16 cellular contexts compared by ENCODE assay signal in genomic region chr2:54667726-54668650, GRCh38. TPM values are rescaled to one million over a fixed set of nuclear protein-coding genes. Genes with fewer than 3 reads are reported as not detected.
DNase-seq lines count a peak whose midpoint lies in the region; ATAC-seq and TF ChIP-seq lines count a peak whose summit lies in the region.
"Had no signal": no experiment of that assay in that cellular context is flagged by ENCODE, and none has a peak within 500 bp of the region (broad histone marks: within the 10 kb centered on the region; RNA-seq: fewer than 3 reads in every experiment).

No MANE protein-coding gene starts in this region.

- H3K36me3 Mint-ChIP-seq in brain = peaks cover 93% of the 10 kb centered on the region

- peak; percentile 6 for DNase-seq in NCI-H446 treated with DMSO at 0.1 percent for 48 hours (lab: John Stamatoyannopoulos, UW)
- no peak for DNase-seq in NCI-H446 (lab: John Stamatoyannopoulos, UW)
- DNase-seq in suprapubic skin (ENCODE audit: low spot score in 2 of 2) = no peak
- no peak for DNase-seq in NCI-H1105 (lab: John Stamatoyannopoulos, UW)
- DNase-seq in G401 (ENCODE audit: low spot score) = no peak
- DNase-seq: 8988T; activated T-cell treated with anti-CD3 and anti-CD28 coated beads, Interleukin-2, amount 50 U/mL, for 4 hours; hypothalamus; KBM-7; NCI-H1694 treated with DMSO at 0.1 percent for 48 hours; NCI-H526 treated with DMSO at 0.1 percent for 48 hours; stimulated activated CD4-positive, alpha-beta T cell treated with anti-CD3 and anti-CD28 coated beads, Interleukin-4, amount 100 ng/mL, for 4 hours; stimulated activated naive CD8-positive, alpha-beta T cell treated with anti-CD3 and anti-CD28 coated beads, Interleukin-15, amount 100 ng/mL, for 72 hours had no signal

- no peak overlapping the region for H3K4me3 ChIP-seq in mucosa of rectum (ENCODE audit: low read length in 2 of 2)
- no peak overlapping the region for H3K4me3 ChIP-seq in suprapubic skin

- H3K9me3 ChIP-seq in mucosa of rectum (ENCODE audit: control insufficient read depth in 2 of 2, low read length in 2 of 2) = no peaks in the 10 kb centered on the region
- H3K9me3 ChIP-seq in suprapubic skin = no peaks in the 10 kb centered on the region

- peak overlapping the region; percentile 77 to 96 (median 92) for H3K27ac Mint-ChIP-seq in brain

- H3K9me3 Mint-ChIP-seq in brain = peaks cover 0 to under 1% (median 0%) of the 10 kb centered on the region in 5 experiments
- H3K9me3 Mint-ChIP-seq: activated T-cell treated with anti-CD3 and anti-CD28 coated beads, Interleukin-2, amount 50 U/mL, for 4 hours; stimulated activated naive CD8-positive, alpha-beta T cell treated with anti-CD3 and anti-CD28 coated beads, Interleukin-15, amount 100 ng/mL, for 72 hours had no signal

- no peak for ATAC-seq in HG03378 (IDR thresholded peaks at IDR 0.05; ENCODE audit: unreplicated experiment)
- ATAC-seq: activated T-cell treated with anti-CD3 and anti-CD28 coated beads, Interleukin-2, amount 50 U/mL, for 4 hours; stimulated activated naive CD8-positive, alpha-beta T cell treated with anti-CD3 and anti-CD28 coated beads, Interleukin-15, amount 100 ng/mL, for 72 hours had no signal

- in situ Hi-C loops in G401 (cut with HindIII; ENCODE audit: low sequenced_read_pairs) = no loop called here

- TF ChIP-seq EP300 in suprapubic skin (IDR thresholded peaks at IDR 0.05) = no peak

- H3K27me3 Mint-ChIP-seq in brain = no peaks in the 10 kb centered on the region
- H3K27me3 Mint-ChIP-seq: stimulated activated naive CD8-positive, alpha-beta T cell treated with anti-CD3 and anti-CD28 coated beads, Interleukin-15, amount 100 ng/mL, for 72 hours had no signal

- 93% methylated on average over 16 of the region's 17 CpGs for WGBS in suprapubic skin

- H3K36me3 ChIP-seq in mucosa of rectum (ENCODE audit: control insufficient read depth in 2 of 2, insufficient read depth in 2 of 2, low read length in 2 of 2) (peaks cover 66 to 77% of the 10 kb centered on the region in 2 donors), suprapubic skin (peaks cover 42% of the 10 kb centered on the region)

- H3K27me3 ChIP-seq in mucosa of rectum (ENCODE audit: control insufficient read depth in 2 of 2, insufficient read depth in 2 of 2, low read length in 2 of 2) (no peaks in the 10 kb centered on the region), suprapubic skin (no peaks in the 10 kb centered on the region)

- no peak for TF ChIP-seq POLR2A in suprapubic skin (IDR thresholded peaks at IDR 0.05)

- no peak for TF ChIP-seq CTCF in brain (conservative IDR thresholded peaks at IDR 0.05)
- no peak for TF ChIP-seq CTCF in suprapubic skin (IDR thresholded peaks at IDR 0.05)

- H3K27ac ChIP-seq in mucosa of rectum (ENCODE audit: low read depth in 2 of 2, low read length in 2 of 2) (peak overlapping the region; percentile 54 to 64), suprapubic skin (peak overlapping the region; percentile 86)

- H3K4me1 ChIP-seq in mucosa of rectum (ENCODE audit: control insufficient read depth in 2 of 2, insufficient read depth in 2 of 2, low read length in 2 of 2) (peaks cover 11% of the 10 kb centered on the region in 2 donors), suprapubic skin (peaks cover 74% of the 10 kb centered on the region)

- H3K4me3 Mint-ChIP-seq in brain = peak overlapping the region in 1 of 5 experiments; percentile 9
- H3K4me3 Mint-ChIP-seq: activated T-cell treated with anti-CD3 and anti-CD28 coated beads, Interleukin-2, amount 50 U/mL, for 4 hours; stimulated activated naive CD8-positive, alpha-beta T cell treated with anti-CD3 and anti-CD28 coated beads, Interleukin-15, amount 100 ng/mL, for 72 hours had no signal

- H3K9ac ChIP-seq in mucosa of rectum (ENCODE audit: low read depth in 1 of 2, low read length in 2 of 2) = no peak overlapping the region

- peaks cover 36% of the 10 kb centered on the region for H3K4me1 Mint-ChIP-seq in brain

RNA-seq across cellular contexts. Expression of gene EML6, which starts 55.5 kb away (rescaled TPM):
- polyA plus RNA-seq in brain (ENCODE audit: insufficient read depth, low read depth, low replicate concordance) = 0.58 TPM
- total RNA-seq in suprapubic skin = 10 to 100 TPM in 1 of 4 donors, 1 to 10 TPM in 3; 2.3 to 15.1 (median 4.1) TPM
- total RNA-seq in G401 (2014; rRNA removed; shearing (Covaris generic)) = 0.20 and 4.2 TPM in 2 replicates
